23 cellular contexts compared by ENCODE assay signal in the genomic region with DNA sequence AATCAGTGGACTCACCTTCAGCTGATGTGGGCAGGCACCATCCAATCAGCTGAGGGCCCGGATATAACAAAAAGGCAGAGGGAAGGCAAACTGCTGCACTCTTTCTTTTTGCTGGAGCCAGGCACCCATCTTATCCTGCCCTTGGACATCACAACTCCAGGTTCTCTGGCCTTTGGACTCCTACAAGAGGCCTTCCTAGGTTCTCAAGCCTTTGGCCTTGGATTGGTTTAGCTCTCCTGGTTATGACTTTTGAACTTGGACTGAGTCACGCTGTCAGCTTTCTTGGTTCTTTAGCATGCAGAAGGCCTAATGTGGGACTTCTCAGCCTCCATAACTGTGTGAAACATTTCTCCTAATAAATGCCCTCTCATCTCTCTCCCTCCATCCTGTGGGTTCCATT.
"Had no signal": no experiment of that assay in that cellular context is flagged by ENCODE, and none has a peak within 500 bp of the region (broad histone marks: within the 10 kb centered on the region; RNA-seq: fewer than 3 reads in every experiment).

No MANE protein-coding gene starts in this region.

- H3K27me3 Mint-ChIP-seq: effector memory CD8-positive, alpha-beta T cell; stimulated activated memory B cell treated with anti-CD40 and anti-IgM and Interleukin-4, amounts not matched to agents 10 μg/mL and 1 μg/mL and 100 μg/mL, for 72 hours; type B pancreatic cell had no signal

- H3K4me3 Mint-ChIP-seq: effector memory CD8-positive, alpha-beta T cell; natural killer cell; stimulated activated memory B cell treated with anti-CD40 and anti-IgM and Interleukin-4, amounts not matched to agents 10 μg/mL and 1 μg/mL and 100 μg/mL, for 72 hours; type B pancreatic cell had no signal

- H3K36me3 Mint-ChIP-seq: natural killer cell; stimulated activated memory B cell treated with anti-CD40 and anti-IgM and Interleukin-4, amounts not matched to agents 10 μg/mL and 1 μg/mL and 100 μg/mL, for 72 hours; type B pancreatic cell had no signal

- H3K4me1 ChIP-seq: esophagus squamous epithelium, gastrocnemius medialis, prostate gland, right atrium auricular region, testis, tibial artery had no signal

- H3K27me3 ChIP-seq: esophagus squamous epithelium, gastrocnemius medialis, neutrophil, right atrium auricular region, testis, tibial artery had no signal

- ATAC-seq: effector memory CD8-positive, alpha-beta T cell; gastrocnemius medialis; left lobe of liver; natural killer cell; sciatic nerve; stimulated activated memory B cell treated with anti-CD40 and anti-IgM and Interleukin-4, amounts not matched to agents 10 μg/mL and 1 μg/mL and 100 μg/mL, for 72 hours; stimulated activated naive CD8-positive, alpha-beta T cell treated with anti-CD3 and anti-CD28 coated beads, Interleukin-15, Interleukin-2, amounts not matched to agents 100 U/mL and 50 U/mL, for 24 hours had no signal

- DNase-seq: cerebellar nuclear complex; cortex of kidney; effector memory CD8-positive, alpha-beta T cell; erythroblast; esophagus squamous epithelium; gastrocnemius medialis; head of caudate nucleus; kidney; mesenchymal stem cell; natural killer cell; stimulated activated CD4-positive, alpha-beta T cell treated with anti-CD3 and anti-CD28 coated beads, Interleukin-4, amount 100 ng/mL, for 4 hours; stimulated activated naive CD8-positive, alpha-beta T cell treated with anti-CD3 and anti-CD28 coated beads, Interleukin-15, Interleukin-2, amounts not matched to agents 100 U/mL and 50 U/mL, for 24 hours; substantia nigra; testis; tibial artery had no signal

- H3K27ac Mint-ChIP-seq: effector memory CD8-positive, alpha-beta T cell; natural killer cell; stimulated activated memory B cell treated with anti-CD40 and anti-IgM and Interleukin-4, amounts not matched to agents 10 μg/mL and 1 μg/mL and 100 μg/mL, for 72 hours; type B pancreatic cell had no signal

- H3K4me1 Mint-ChIP-seq: natural killer cell; stimulated activated memory B cell treated with anti-CD40 and anti-IgM and Interleukin-4, amounts not matched to agents 10 μg/mL and 1 μg/mL and 100 μg/mL, for 72 hours had no signal

- H3K9me3 ChIP-seq: esophagus squamous epithelium, gastrocnemius medialis, neutrophil, prostate gland, right atrium auricular region, testis, tibial artery had no signal

- H3K36me3 ChIP-seq: esophagus squamous epithelium, gastrocnemius medialis, neutrophil, prostate gland, right atrium auricular region, tibial artery had no signal

- H3K27ac ChIP-seq: esophagus squamous epithelium, gastrocnemius medialis, neutrophil, prostate gland, right atrium auricular region, testis, tibial artery had no signal

- H3K9me3 Mint-ChIP-seq: effector memory CD8-positive, alpha-beta T cell; natural killer cell; stimulated activated memory B cell treated with anti-CD40 and anti-IgM and Interleukin-4, amounts not matched to agents 10 μg/mL and 1 μg/mL and 100 μg/mL, for 72 hours; type B pancreatic cell had no signal

- H3K4me3 ChIP-seq: esophagus squamous epithelium, gastrocnemius medialis, prostate gland, right atrium auricular region, testis, tibial artery had no signal

- FAIRE-seq: endometrium, kidney had no signal
